1 cellular context compared by ENCODE assay signal in the genomic region with DNA sequence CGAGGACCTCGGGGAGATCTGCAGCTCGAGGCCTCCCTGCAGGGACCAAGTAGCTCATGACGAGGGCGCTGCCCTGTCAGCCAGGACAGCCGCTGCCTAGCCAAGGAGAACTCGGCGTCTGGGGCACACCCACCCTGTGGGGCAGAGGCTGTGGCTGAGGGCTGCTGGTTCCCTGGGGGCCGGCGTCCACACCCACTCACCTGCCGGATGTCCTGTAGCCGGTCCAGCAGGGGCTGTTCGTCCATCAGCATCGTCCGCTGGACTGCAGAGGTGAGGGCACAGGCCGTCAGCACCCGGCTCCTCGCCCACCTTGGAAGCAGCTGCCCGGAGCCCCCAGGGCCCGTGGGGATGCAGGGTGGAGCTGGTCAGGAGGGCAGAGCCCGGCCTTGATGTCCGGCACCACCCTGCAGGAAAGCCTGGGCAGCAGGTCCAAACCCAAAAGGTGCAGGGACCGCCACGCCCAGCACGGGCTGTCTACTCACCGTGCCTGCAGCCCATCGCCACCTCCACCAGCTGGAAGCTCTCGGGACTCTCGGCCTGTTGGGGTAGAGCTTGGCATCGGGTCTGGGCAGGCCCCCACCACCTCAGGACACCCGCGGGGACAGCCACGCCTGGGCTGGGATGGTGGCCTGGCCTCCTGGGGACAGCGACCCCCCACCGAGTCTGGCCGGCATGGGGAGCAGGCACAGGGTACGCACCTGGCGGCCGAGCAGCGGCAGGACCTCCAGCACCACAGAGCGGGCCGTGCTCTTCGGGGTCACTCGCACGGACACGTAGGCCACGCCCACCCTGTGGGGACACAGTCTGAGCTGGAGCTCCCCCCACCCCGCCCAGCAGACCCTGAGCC.
TF ChIP-seq lines count a peak whose summit lies in the region.

No MANE protein-coding gene starts in this region.

TF ChIP-seq in IMR-90, 13 proteins besides CTCF, POLR2A, EP300 and RAD21:
- TF ChIP-seq MAZ (IDR thresholded peaks at IDR 0.05; ENCODE audit: borderline replicate concordance, low read depth, low read length) (no peak), RFX5 (IDR thresholded peaks at IDR 0.05; ENCODE audit: low read depth, low read length) (no peak), SMC3 (IDR thresholded peaks at IDR 0.05; ENCODE audit: low read depth, low read length) (no peak), MXI1 (IDR thresholded peaks at IDR 0.05; ENCODE audit: borderline replicate concordance, low read depth, low read length) (no peak), RCOR1 (IDR thresholded peaks at IDR 0.05; ENCODE audit: insufficient replicate concordance, low read length) (no peak), MAFK (IDR thresholded peaks at IDR 0.05; ENCODE audit: low read depth, low read length) (no peak), CHD1 (IDR thresholded peaks at IDR 0.05; ENCODE audit: low read depth, low read length) (no peak), BHLHE40 (IDR thresholded peaks at IDR 0.05; ENCODE audit: low read depth, low read length) (no peak), NFE2L2 (IDR thresholded peaks at IDR 0.05; ENCODE audit: low read depth, low read length) (no peak), CEBPB (IDR thresholded peaks at IDR 0.05; ENCODE audit: low read depth, low read length) (no peak)
- TF ChIP-seq, protein P1, sequence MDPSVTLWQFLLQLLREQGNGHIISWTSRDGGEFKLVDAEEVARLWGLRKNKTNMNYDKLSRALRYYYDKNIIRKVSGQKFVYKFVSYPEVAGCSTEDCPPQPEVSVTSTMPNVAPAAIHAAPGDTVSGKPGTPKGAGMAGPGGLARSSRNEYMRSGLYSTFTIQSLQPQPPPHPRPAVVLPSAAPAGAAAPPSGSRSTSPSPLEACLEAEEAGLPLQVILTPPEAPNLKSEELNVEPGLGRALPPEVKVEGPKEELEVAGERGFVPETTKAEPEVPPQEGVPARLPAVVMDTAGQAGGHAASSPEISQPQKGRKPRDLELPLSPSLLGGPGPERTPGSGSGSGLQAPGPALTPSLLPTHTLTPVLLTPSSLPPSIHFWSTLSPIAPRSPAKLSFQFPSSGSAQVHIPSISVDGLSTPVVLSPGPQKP (IDR thresholded peaks at IDR 0.05; ENCODE audit: borderline replicate concordance, low read depth, low read length) = no peak
